1 cellular context compared by ENCODE assay signal in the genomic region with DNA sequence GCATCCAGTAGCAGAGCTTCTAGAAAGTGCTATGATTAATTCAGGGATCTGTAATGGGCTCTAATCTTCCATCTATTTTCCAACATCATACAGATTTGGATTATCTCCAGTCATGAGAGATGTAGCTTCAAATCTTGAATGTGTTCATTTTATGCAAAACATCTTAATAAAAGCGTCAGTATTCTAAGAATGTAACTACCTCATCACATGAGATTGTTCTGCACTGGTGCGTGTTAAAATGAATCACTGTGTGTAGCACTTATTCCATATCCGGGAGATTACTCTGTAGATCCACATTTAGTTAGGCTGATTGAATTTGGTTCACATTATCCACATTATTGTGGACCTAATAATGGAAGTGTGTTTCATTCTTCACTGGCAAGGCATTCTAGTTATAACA.
TF ChIP-seq lines count a peak whose summit lies in the region.

No MANE protein-coding gene starts in this region.

TF ChIP-seq in SK-N-SH, 30 proteins besides CTCF, POLR2A, EP300 and RAD21 (continued from another document):
- TF ChIP-seq, protein P1, sequence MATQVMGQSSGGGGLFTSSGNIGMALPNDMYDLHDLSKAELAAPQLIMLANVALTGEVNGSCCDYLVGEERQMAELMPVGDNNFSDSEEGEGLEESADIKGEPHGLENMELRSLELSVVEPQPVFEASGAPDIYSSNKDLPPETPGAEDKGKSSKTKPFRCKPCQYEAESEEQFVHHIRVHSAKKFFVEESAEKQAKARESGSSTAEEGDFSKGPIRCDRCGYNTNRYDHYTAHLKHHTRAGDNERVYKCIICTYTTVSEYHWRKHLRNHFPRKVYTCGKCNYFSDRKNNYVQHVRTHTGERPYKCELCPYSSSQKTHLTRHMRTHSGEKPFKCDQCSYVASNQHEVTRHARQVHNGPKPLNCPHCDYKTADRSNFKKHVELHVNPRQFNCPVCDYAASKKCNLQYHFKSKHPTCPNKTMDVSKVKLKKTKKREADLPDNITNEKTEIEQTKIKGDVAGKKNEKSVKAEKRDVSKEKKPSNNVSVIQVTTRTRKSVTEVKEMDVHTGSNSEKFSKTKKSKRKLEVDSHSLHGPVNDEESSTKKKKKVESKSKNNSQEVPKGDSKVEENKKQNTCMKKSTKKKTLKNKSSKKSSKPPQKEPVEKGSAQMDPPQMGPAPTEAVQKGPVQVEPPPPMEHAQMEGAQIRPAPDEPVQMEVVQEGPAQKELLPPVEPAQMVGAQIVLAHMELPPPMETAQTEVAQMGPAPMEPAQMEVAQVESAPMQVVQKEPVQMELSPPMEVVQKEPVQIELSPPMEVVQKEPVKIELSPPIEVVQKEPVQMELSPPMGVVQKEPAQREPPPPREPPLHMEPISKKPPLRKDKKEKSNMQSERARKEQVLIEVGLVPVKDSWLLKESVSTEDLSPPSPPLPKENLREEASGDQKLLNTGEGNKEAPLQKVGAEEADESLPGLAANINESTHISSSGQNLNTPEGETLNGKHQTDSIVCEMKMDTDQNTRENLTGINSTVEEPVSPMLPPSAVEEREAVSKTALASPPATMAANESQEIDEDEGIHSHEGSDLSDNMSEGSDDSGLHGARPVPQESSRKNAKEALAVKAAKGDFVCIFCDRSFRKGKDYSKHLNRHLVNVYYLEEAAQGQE (IDR thresholded peaks at IDR 0.05; ENCODE audit: low read depth, low read length): no peak
- TF ChIP-seq ELF1 (IDR thresholded peaks at IDR 0.05) (no peak), MEF2A (IDR thresholded peaks at IDR 0.05; ENCODE audit: borderline replicate concordance, low read depth) (no peak), JUND (IDR thresholded peaks at IDR 0.05) (no peak)
- TF ChIP-seq, protein P2, sequence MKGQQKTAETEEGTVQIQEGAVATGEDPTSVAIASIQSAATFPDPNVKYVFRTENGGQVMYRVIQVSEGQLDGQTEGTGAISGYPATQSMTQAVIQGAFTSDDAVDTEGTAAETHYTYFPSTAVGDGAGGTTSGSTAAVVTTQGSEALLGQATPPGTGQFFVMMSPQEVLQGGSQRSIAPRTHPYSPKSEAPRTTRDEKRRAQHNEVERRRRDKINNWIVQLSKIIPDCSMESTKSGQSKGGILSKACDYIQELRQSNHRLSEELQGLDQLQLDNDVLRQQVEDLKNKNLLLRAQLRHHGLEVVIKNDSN (IDR thresholded peaks at IDR 0.05; ENCODE audit: borderline replicate concordance, low read depth): no peak
TF ChIP-seq in SK-N-SH: peak in this region for 0.
